Comparison of ENCODE assay signal across 9 cellular contexts in the genomic region with DNA sequence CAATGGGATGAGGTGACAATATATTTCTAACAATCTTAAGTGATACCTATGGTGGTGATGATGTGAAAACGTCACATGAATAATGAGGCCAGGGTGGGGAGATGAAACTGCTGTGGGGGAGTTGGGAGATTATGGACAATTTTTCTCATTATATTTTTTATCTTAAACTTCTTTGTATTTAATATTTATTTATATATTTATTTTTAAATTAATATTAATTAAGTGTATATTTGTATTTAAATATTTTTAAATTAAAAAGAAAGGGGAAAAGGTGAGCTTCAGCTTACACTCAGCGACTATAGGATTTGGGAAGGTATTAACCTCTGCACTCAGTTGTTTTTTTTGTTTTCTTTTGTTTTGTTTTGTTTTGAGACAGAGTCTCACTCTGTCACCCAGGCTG.
"Had no signal": no experiment of that assay in that cellular context is flagged by ENCODE, and none has a peak within 500 bp of the region (broad histone marks: within the 10 kb centered on the region; RNA-seq: fewer than 3 reads in every experiment).

No MANE protein-coding gene starts in this region.

- H3K27ac ChIP-seq: HL-60, KMS-11 had no signal

- ATAC-seq: GM23338, HepG2 had no signal

- DNase-seq: H9, HCEC 1CT, KBM-7 had no signal

- H3K4me3 ChIP-seq: GM23338 had no signal

- FAIRE-seq: H1, H54, HepG2 had no signal
